Comparison of ENCODE assay signal across 7 cellular contexts in genomic region chr11:88644724-88645123, GRCh38.
"Had no signal": no experiment of that assay in that cellular context is flagged by ENCODE, and none has a peak within 500 bp of the region (broad histone marks: within the 10 kb centered on the region; RNA-seq: fewer than 3 reads in every experiment).

No MANE protein-coding gene starts in this region.

- H3K27ac Mint-ChIP-seq: IgD-negative memory B cell had no signal

- H3K4me3 Mint-ChIP-seq: IgD-negative memory B cell had no signal

- H3K4me1 Mint-ChIP-seq: IgD-negative memory B cell had no signal

- ATAC-seq: HepG2, K562 had no signal

- DNase-seq: IMR-90, KBM-7, KG1 had no signal

- H3K4me3 ChIP-seq: K562 had no signal

- H3K27ac ChIP-seq: HL-60 had no signal
